Comparison of ENCODE assay signal across 22 cellular contexts in genomic region chr11:104291646-104292045, GRCh38.
"Had no signal": no experiment of that assay in that cellular context is flagged by ENCODE, and none has a peak within 500 bp of the region (broad histone marks: within the 10 kb centered on the region; RNA-seq: fewer than 3 reads in every experiment).

No MANE protein-coding gene starts in this region.

- ATAC-seq: esophagus mucosa; naive thymus-derived CD4-positive, alpha-beta T cell; right cardiac atrium; stimulated activated naive CD8-positive, alpha-beta T cell treated with anti-CD3 and anti-CD28 coated beads, Interleukin-15, Interleukin-2, amounts not matched to agents 100 U/mL and 50 U/mL, for 24 hours had no signal

- H3K4me3 ChIP-seq: spleen, testis, uterus had no signal

- H3K9me3 ChIP-seq: spleen, testis, uterus had no signal

- DNase-seq: activated CD4-positive, alpha-beta memory T cell treated with anti-CD3 and anti-CD28 coated beads for 36 hours; activated CD4-positive, alpha-beta T cell treated with anti-CD3 and anti-CD28 coated beads, Interleukin-2, amount 10 ng/mL, durations not matched to agents 24 days and 14 days; activated CD8-positive, alpha-beta memory T cell treated with anti-CD3 and anti-CD28 coated beads, Interleukin-2, amount 50 U/mL, for 48 hours; activated gamma-delta T cell; activated naive CD4-positive, alpha-beta T cell treated with anti-CD3 and anti-CD28 coated beads, Interleukin-2, amount 10 ng/mL, durations not matched to agents 7 days and 5 days; activated naive CD8-positive, alpha-beta T cell treated with anti-CD3 and anti-CD28 coated beads, Interleukin-2, amount 10 ng/mL, durations not matched to agents 7 days and 5 days; activated T-cell treated with anti-CD3 and anti-CD28 coated beads, Interleukin-2, amount 50 U/mL, for 24 hours; amygdala; central memory CD4-positive, alpha-beta T cell; foreskin melanocyte; islet precursor cell; midbrain; naive thymus-derived CD4-positive, alpha-beta T cell; posterior cingulate gyrus; right cardiac atrium; spleen; stimulated activated CD4-positive, alpha-beta T cell treated with anti-CD3 and anti-CD28 coated beads, Interleukin-4, amount 100 ng/mL, for 1 hour; stimulated activated naive CD8-positive, alpha-beta T cell treated with anti-CD3 and anti-CD28 coated beads, Interleukin-15, Interleukin-2, amounts not matched to agents 100 U/mL and 50 U/mL, for 24 hours; testis; uterus had no signal

- H3K27me3 ChIP-seq: spleen, testis, uterus had no signal

- H3K4me1 ChIP-seq: spleen, testis, uterus had no signal

- H3K27ac ChIP-seq: spleen, testis, uterus, VCaP had no signal

- H3K36me3 ChIP-seq: spleen, uterus had no signal
